Comparison of ENCODE assay signal across 16 cellular contexts in the genomic region with DNA sequence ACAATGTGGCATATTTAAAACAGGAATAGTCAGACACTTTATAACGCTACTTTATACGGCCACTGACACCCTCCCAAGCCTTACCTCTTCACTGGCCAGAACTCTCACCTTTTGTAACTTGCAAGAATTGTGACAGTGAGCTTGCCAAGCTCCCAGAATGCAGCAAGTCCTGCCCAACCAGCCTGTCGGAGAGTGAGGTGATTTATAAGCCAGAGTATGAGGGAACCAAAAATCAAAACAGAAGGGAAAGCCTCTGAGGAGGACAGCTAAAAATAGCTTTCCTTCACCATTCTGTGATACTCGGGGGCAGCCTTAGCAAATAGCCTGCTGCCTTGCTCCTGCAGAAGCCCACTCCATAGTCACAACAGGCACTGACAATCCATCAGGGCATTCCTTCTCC.
"Had no signal": no experiment of that assay in that cellular context is flagged by ENCODE, and none has a peak within 500 bp of the region (broad histone marks: within the 10 kb centered on the region; RNA-seq: fewer than 3 reads in every experiment).

No MANE protein-coding gene starts in this region.

- H3K4me3 ChIP-seq: cardiac muscle cell, lower lobe of right lung, right lobe of liver, spleen, vagina had no signal

- H3K4me3 Mint-ChIP-seq: activated naive CD8-positive, alpha-beta T cell treated with anti-CD3 and anti-CD28 coated beads, Interleukin-2, amount 10 ng/mL, durations not matched to agents 7 days and 5 days; activated T-cell treated with anti-CD3 and anti-CD28 coated beads, Interleukin-2, amount 50 U/mL, for 4 hours; stimulated activated naive B cell treated with anti-CD40 and anti-IgM and Interleukin-4, amounts not matched to agents 10 μg/mL and 1 μg/mL and 100 μg/mL, for 72 hours; T-helper 2 cell treated with Interferon-gamma antibody and Interleukin-4, amounts not matched to agents 5 μg/mL and 100 μg/mL, for 36 hours had no signal

- H3K9me3 Mint-ChIP-seq: activated T-cell treated with anti-CD3 and anti-CD28 coated beads, Interleukin-2, amount 50 U/mL, for 4 hours; T-helper 2 cell treated with Interferon-gamma antibody and Interleukin-4, amounts not matched to agents 5 μg/mL and 100 μg/mL, for 36 hours had no signal

- DNase-seq: activated CD4-positive, alpha-beta T cell treated with anti-CD3 and anti-CD28 coated beads, Interleukin-2, amount 50 U/mL, for 48 hours; activated CD4-positive, CD25-positive, alpha-beta regulatory T cell treated with anti-CD3 and anti-CD28 coated beads, Interleukin-2, amount 50 U/mL, for 72 hours; activated effector memory CD4-positive, alpha-beta T cell treated with anti-CD3 and anti-CD28 coated beads, Interleukin-2, amount 50 U/mL, for 16 hours; activated naive CD8-positive, alpha-beta T cell treated with anti-CD3 and anti-CD28 coated beads, Interleukin-2, amount 10 ng/mL, durations not matched to agents 7 days and 5 days; activated T-cell treated with anti-CD3 and anti-CD28 coated beads, Interleukin-2, amount 50 U/mL, for 4 hours; anterior cingulate cortex; lower lobe of right lung; midbrain; right lobe of liver; spleen; stimulated activated CD4-positive, alpha-beta T cell treated with anti-CD3 and anti-CD28 coated beads, Interleukin-2, amount 100 ng/mL, for 24 hours; stimulated activated naive B cell treated with anti-CD40 and anti-IgM and Interleukin-4, amounts not matched to agents 10 μg/mL and 1 μg/mL and 100 μg/mL, for 72 hours; SW 1271 had no signal

- H3K36me3 ChIP-seq: cardiac muscle cell, lower lobe of right lung, right lobe of liver, spleen, vagina had no signal

- H3K9me3 ChIP-seq: lower lobe of right lung, right lobe of liver, spleen, vagina had no signal

- H3K27me3 ChIP-seq: cardiac muscle cell, right lobe of liver, spleen, vagina had no signal

- H3K27ac ChIP-seq: cardiac muscle cell, lower lobe of right lung, right lobe of liver, spleen, vagina had no signal

- ATAC-seq: activated T-cell treated with anti-CD3 and anti-CD28 coated beads, Interleukin-2, amount 50 U/mL, for 4 hours; lower lobe of right lung; right lobe of liver; stimulated activated naive B cell treated with anti-CD40 and anti-IgM and Interleukin-4, amounts not matched to agents 10 μg/mL and 1 μg/mL and 100 μg/mL, for 72 hours had no signal

- H3K4me1 ChIP-seq: lower lobe of right lung, right lobe of liver, spleen had no signal

- H3K27ac Mint-ChIP-seq: activated naive CD8-positive, alpha-beta T cell treated with anti-CD3 and anti-CD28 coated beads, Interleukin-2, amount 10 ng/mL, durations not matched to agents 7 days and 5 days; stimulated activated naive B cell treated with anti-CD40 and anti-IgM and Interleukin-4, amounts not matched to agents 10 μg/mL and 1 μg/mL and 100 μg/mL, for 72 hours; T-helper 2 cell treated with Interferon-gamma antibody and Interleukin-4, amounts not matched to agents 5 μg/mL and 100 μg/mL, for 36 hours had no signal
